Comparison of ENCODE assay signal across 19 cellular contexts in genomic region chr2:128612628-128613027, GRCh38.
"Had no signal": no experiment of that assay in that cellular context is flagged by ENCODE, and none has a peak within 500 bp of the region (broad histone marks: within the 10 kb centered on the region; RNA-seq: fewer than 3 reads in every experiment).

No MANE protein-coding gene starts in this region.

- H3K36me3 ChIP-seq: breast epithelium, left ventricle myocardium inferior, transverse colon had no signal

- H3K4me3 ChIP-seq: breast epithelium, left ventricle myocardium inferior, transverse colon had no signal

- H3K9me3 Mint-ChIP-seq: activated B cell treated with CpG ODN at 0.5 μM for 24 hours; activated naive CD4-positive, alpha-beta T cell treated with anti-CD3 and anti-CD28 coated beads for 36 hours; mesothelial cell of epicardium; stimulated activated effector memory CD8-positive, alpha-beta T cell treated with anti-CD3 and anti-CD28 coated beads, Interleukin-12 subunit alpha, Interleukin-12 subunit beta, amount 100 ng/mL, for 72 hours; T-cell had no signal

- H3K27ac ChIP-seq: breast epithelium, left ventricle myocardium inferior, transverse colon had no signal

- DNase-seq: activated B cell treated with CpG ODN at 0.5 μM for 24 hours; activated naive CD4-positive, alpha-beta T cell treated with anti-CD3 and anti-CD28 coated beads for 36 hours; activated T-cell treated with anti-CD3 and anti-CD28 coated beads for 4 hours; activated T-cell treated with anti-CD3 and anti-CD28 coated beads, Interleukin-2, amount 50 U/mL, for 72 hours; amniotic stem cell; central memory CD4-positive, alpha-beta T cell; dermis blood vessel endothelial cell; effector memory CD4-positive, alpha-beta T cell; mammary epithelial cell; naive thymus-derived CD4-positive, alpha-beta T cell; occipital lobe; stimulated activated CD4-positive, alpha-beta T cell treated with anti-CD3 and anti-CD28 coated beads, Interleukin-4, amount 100 ng/mL, for 24 hours; T-cell; transverse colon had no signal

- H3K36me3 Mint-ChIP-seq: mesothelial cell of epicardium; naive thymus-derived CD4-positive, alpha-beta T cell; stimulated activated effector memory CD8-positive, alpha-beta T cell treated with anti-CD3 and anti-CD28 coated beads, Interleukin-12 subunit alpha, Interleukin-12 subunit beta, amount 100 ng/mL, for 72 hours; T-cell had no signal

- H3K27me3 ChIP-seq: breast epithelium, transverse colon had no signal

- ATAC-seq: activated T-cell treated with anti-CD3 and anti-CD28 coated beads, Interleukin-2, amount 50 U/mL, for 72 hours; naive thymus-derived CD4-positive, alpha-beta T cell; right cardiac atrium; stimulated activated effector memory CD8-positive, alpha-beta T cell treated with anti-CD3 and anti-CD28 coated beads, Interleukin-12 subunit alpha, Interleukin-12 subunit beta, amount 100 ng/mL, for 72 hours; T-cell had no signal

- H3K4me1 Mint-ChIP-seq: activated B cell treated with CpG ODN at 0.5 μM for 24 hours; mesothelial cell of epicardium; naive thymus-derived CD4-positive, alpha-beta T cell; stimulated activated effector memory CD8-positive, alpha-beta T cell treated with anti-CD3 and anti-CD28 coated beads, Interleukin-12 subunit alpha, Interleukin-12 subunit beta, amount 100 ng/mL, for 72 hours; T-cell had no signal

- H3K4me1 ChIP-seq: breast epithelium, left ventricle myocardium inferior, transverse colon had no signal

- H3K9me3 ChIP-seq: breast epithelium, left ventricle myocardium inferior, transverse colon had no signal

- H3K4me3 Mint-ChIP-seq: activated B cell treated with CpG ODN at 0.5 μM for 24 hours; activated naive CD4-positive, alpha-beta T cell treated with anti-CD3 and anti-CD28 coated beads for 36 hours; activated T-cell treated with anti-CD3 and anti-CD28 coated beads, Interleukin-2, amount 50 U/mL, for 72 hours; mesothelial cell of epicardium; naive thymus-derived CD4-positive, alpha-beta T cell; stimulated activated effector memory CD8-positive, alpha-beta T cell treated with anti-CD3 and anti-CD28 coated beads, Interleukin-12 subunit alpha, Interleukin-12 subunit beta, amount 100 ng/mL, for 72 hours; T-cell had no signal

- H3K27ac Mint-ChIP-seq: activated B cell treated with CpG ODN at 0.5 μM for 24 hours; activated naive CD4-positive, alpha-beta T cell treated with anti-CD3 and anti-CD28 coated beads for 36 hours; activated T-cell treated with anti-CD3 and anti-CD28 coated beads, Interleukin-2, amount 50 U/mL, for 72 hours; mesothelial cell of epicardium; naive thymus-derived CD4-positive, alpha-beta T cell; stimulated activated effector memory CD8-positive, alpha-beta T cell treated with anti-CD3 and anti-CD28 coated beads, Interleukin-12 subunit alpha, Interleukin-12 subunit beta, amount 100 ng/mL, for 72 hours; T-cell had no signal

- H3K27me3 Mint-ChIP-seq: activated B cell treated with CpG ODN at 0.5 μM for 24 hours had no signal
